In genomic region chr11:119560291-119560690, GRCh38 we compare ENCODE assay signal across 20 cellular contexts.
"Had no signal": no experiment of that assay in that cellular context is flagged by ENCODE, and none has a peak within 500 bp of the region (broad histone marks: within the 10 kb centered on the region; RNA-seq: fewer than 3 reads in every experiment).

No MANE protein-coding gene starts in this region.

- H3K9me3 ChIP-seq: esophagus squamous epithelium, gastrocnemius medialis, lower lobe of right lung, mucosa of descending colon had no signal

- H3K27ac Mint-ChIP-seq: mesothelial cell of epicardium had no signal

- H3K4me1 Mint-ChIP-seq: mesothelial cell of epicardium had no signal

- H3K4me1 ChIP-seq: esophagus squamous epithelium, gastrocnemius medialis, heart right ventricle, lower lobe of right lung had no signal

- H3K36me3 ChIP-seq: esophagus squamous epithelium, gastrocnemius medialis, heart right ventricle, lower lobe of right lung had no signal

- H3K27ac ChIP-seq: coronary artery, dorsolateral prefrontal cortex, epithelial cell of prostate, esophagus squamous epithelium, gastrocnemius medialis, heart right ventricle, lower lobe of right lung had no signal

- DNase-seq: dermis blood vessel endothelial cell; dorsolateral prefrontal cortex; effector CD4-positive, alpha-beta T cell; effector memory CD4-positive, alpha-beta T cell; erythroblast; esophagus squamous epithelium; foreskin fibroblast; foreskin melanocyte; gastrocnemius medialis; glutamatergic neuron; heart right ventricle; hippocampal formation; left cardiac atrium; left ventricle myocardium superior; lower lobe of right lung; mesenchymal stem cell; mucosa of descending colon had no signal

- H3K36me3 Mint-ChIP-seq: mesothelial cell of epicardium had no signal

- H3K4me3 Mint-ChIP-seq: mesothelial cell of epicardium had no signal

- H3K27me3 ChIP-seq: dorsolateral prefrontal cortex, gastrocnemius medialis, heart right ventricle had no signal

- H3K4me3 ChIP-seq: coronary artery, dorsolateral prefrontal cortex, esophagus squamous epithelium, gastrocnemius medialis, heart right ventricle, lower lobe of right lung, mucosa of descending colon had no signal
